8 cellular contexts compared by ENCODE assay signal in genomic region chr15:51776952-51777574, GRCh38. TPM values are rescaled to one million over a fixed set of nuclear protein-coding genes. Genes with fewer than 3 reads are reported as not detected.
DNase-seq lines count a peak whose midpoint lies in the region; ATAC-seq lines count a peak whose summit lies in the region.

No MANE protein-coding gene starts in this region.

- no peaks in the 10 kb centered on the region for H3K4me1 ChIP-seq in effector memory CD4-positive, alpha-beta T cell (ENCODE audit: control insufficient read depth, insufficient read depth, low read length, poor library complexity, severe bottlenecking)
- no peaks in the 10 kb centered on the region for H3K4me1 ChIP-seq in mesenchymal stem cell (ENCODE audit: control insufficient read depth, insufficient read depth, low read depth, low read length)

- no peak overlapping the region for H2BK5ac ChIP-seq in mesenchymal stem cell (ENCODE audit: low read depth, low read length, poor library complexity, severe bottlenecking)

- H2BK12ac ChIP-seq in mesenchymal stem cell (ENCODE audit: low read length in 2 of 2), result no peak overlapping the region

- no peak overlapping the region for H3K4me2 ChIP-seq in mesenchymal stem cell (ENCODE audit: low read length, poor library complexity, severe bottlenecking)

- no peak overlapping the region for H2AK5ac ChIP-seq in mesenchymal stem cell (ENCODE audit: low read length, severe bottlenecking)

- no peaks in the 10 kb centered on the region for H3K79me1 ChIP-seq in mesenchymal stem cell (replicated peaks; ENCODE audit: low read length, poor library complexity, severe bottlenecking)

- H2BK120ac ChIP-seq in mesenchymal stem cell (ENCODE audit: low read depth, low read length), result no peak overlapping the region

- H2AFZ ChIP-seq in mesenchymal stem cell (ENCODE audit: low read depth, low read length), result no peak overlapping the region

- H3K36me3 ChIP-seq in effector memory CD4-positive, alpha-beta T cell (ENCODE audit: control insufficient read depth, insufficient read depth, low read length), result peaks cover 5% of the 10 kb centered on the region
- H3K36me3 ChIP-seq in mesenchymal stem cell (ENCODE audit: control insufficient read depth in 1 of 2, insufficient read depth in 2 of 2, low read depth in 1 of 2, low read length in 2 of 2), result peaks cover 0 to 34% of the 10 kb centered on the region in 2 experiments

- DNase-seq in GF-D8 (lab: John Stamatoyannopoulos, UW) (peak; percentile 10), NCI-H526 treated with DMSO at 0.1 percent for 48 hours (lab: John Stamatoyannopoulos, UW) (peak; percentile 71), mesenchymal stem cell (peak; percentile 82)
- DNase-seq in activated CD4-positive, alpha-beta T cell treated with anti-CD3 and anti-CD28 coated beads, Interleukin-2, amount 50 U/mL, for 1 hour, result peak; percentile 56
- peak; percentile 15 to 42 (median 24) for DNase-seq in effector memory CD4-positive, alpha-beta T cell
- peak; percentile 30 for DNase-seq in stimulated activated CD8-positive, alpha-beta memory T cell treated with anti-CD3 and anti-CD28 coated beads, Interleukin-4, amount 100 ng/mL, for 24 hours (ENCODE audit: low read depth)

- H3K9ac ChIP-seq in mesenchymal stem cell (ENCODE audit: low read length), result no peak overlapping the region

- ATAC-seq in HG02798 (IDR thresholded peaks at IDR 0.05; ENCODE audit: poor library complexity, unreplicated experiment), result peak; percentile 64
- ATAC-seq in HG03175 (IDR thresholded peaks at IDR 0.05; ENCODE audit: unreplicated experiment), result no peak

- no peaks in the 10 kb centered on the region for H3K27me3 ChIP-seq in effector memory CD4-positive, alpha-beta T cell (replicated peaks; ENCODE audit: control insufficient read depth, insufficient read depth, low read length, poor library complexity, severe bottlenecking)
- H3K27me3 ChIP-seq in mesenchymal stem cell (ENCODE audit: control insufficient read depth in 1 of 2, insufficient read depth in 1 of 2, low read length in 2 of 2), result no peaks in the 10 kb centered on the region

- WGBS in mesenchymal stem cell, result 66% methylated on average over 6 of the region's 7 CpGs

- H3K4ac ChIP-seq in mesenchymal stem cell (ENCODE audit: low read depth in 1 of 2, low read length in 2 of 2), result no peak overlapping the region

- no peak overlapping the region for H3K18ac ChIP-seq in mesenchymal stem cell (ENCODE audit: low read depth in 1 of 2, low read length in 2 of 2)

- no peak overlapping the region for H2BK15ac ChIP-seq in mesenchymal stem cell (ENCODE audit: low read depth, poor library complexity, severe bottlenecking)

- H3K4me3 ChIP-seq in effector memory CD4-positive, alpha-beta T cell (ENCODE audit: insufficient read depth, low read depth, low read length, poor library complexity, severe bottlenecking), result no peak overlapping the region
- no peak overlapping the region for H3K4me3 ChIP-seq in mesenchymal stem cell (ENCODE audit: insufficient read depth in 1 of 2, low read depth in 1 of 2, low read length in 2 of 2)

- no peak overlapping the region for H3K23ac ChIP-seq in mesenchymal stem cell (ENCODE audit: low read length in 2 of 2)

- H4K8ac ChIP-seq in mesenchymal stem cell (ENCODE audit: low read length), result no peak overlapping the region

- no peak overlapping the region for H4K91ac ChIP-seq in mesenchymal stem cell (ENCODE audit: low read length)

- H3K27ac ChIP-seq in effector memory CD4-positive, alpha-beta T cell (ENCODE audit: insufficient read depth, low read length, poor library complexity, severe bottlenecking), result no peak overlapping the region
- H3K27ac ChIP-seq in mesenchymal stem cell (ENCODE audit: low read length, poor library complexity, severe bottlenecking), result no peak overlapping the region

- H3K9me3 ChIP-seq in effector memory CD4-positive, alpha-beta T cell (ENCODE audit: control insufficient read depth, low read length), result no peaks in the 10 kb centered on the region
- H3K9me3 ChIP-seq in mesenchymal stem cell (ENCODE audit: control insufficient read depth, low read length), result peaks cover under 1% of the 10 kb centered on the region

- H3K14ac ChIP-seq in mesenchymal stem cell (ENCODE audit: low read length in 2 of 2), result no peak overlapping the region

RNA-seq across cellular contexts. Expression of gene TMOD2, which starts 25.7 kb away (rescaled TPM):
- 5.9 TPM for polyA plus RNA-seq in mesenchymal stem cell (2013, experiment 1 of 2)
- polyA plus RNA-seq in mesenchymal stem cell (2013, experiment 2 of 2), result 5.9 TPM

RNA-seq across cellular contexts. Expression of gene LYSMD2, which starts 39.6 kb away (rescaled TPM):
- 6.6 TPM for polyA plus RNA-seq in mesenchymal stem cell (2013, experiment 1 of 2)
- polyA plus RNA-seq in mesenchymal stem cell (2013, experiment 2 of 2), result 8.1 TPM

RNA-seq across cellular contexts. Expression of gene TMOD3, which starts 52.4 kb away (rescaled TPM):
- polyA plus RNA-seq in mesenchymal stem cell (2013, experiment 1 of 2), result 23.3 TPM
- 24.1 TPM for polyA plus RNA-seq in mesenchymal stem cell (2013, experiment 2 of 2)

Comparison
In these comparisons a context has a peak if more than half of its experiments do, and no peak if none do; other contexts are left out.
1. DNase-seq: peak in every context shown above with its lines; median percentile 82 in mesenchymal stem cell; 71 in NCI-H526 treated with DMSO at 0.1 percent for 48 hours; 56 in activated CD4-positive, alpha-beta T cell treated with anti-CD3 and anti-CD28 coated beads, Interleukin-2, amount 50 U/mL, for 1 hour; 30 in stimulated activated CD8-positive, alpha-beta memory T cell treated with anti-CD3 and anti-CD28 coated beads, Interleukin-4, amount 100 ng/mL, for 24 hours; 24 in effector memory CD4-positive, alpha-beta T cell; 10 in GF-D8.